In the genomic region with DNA sequence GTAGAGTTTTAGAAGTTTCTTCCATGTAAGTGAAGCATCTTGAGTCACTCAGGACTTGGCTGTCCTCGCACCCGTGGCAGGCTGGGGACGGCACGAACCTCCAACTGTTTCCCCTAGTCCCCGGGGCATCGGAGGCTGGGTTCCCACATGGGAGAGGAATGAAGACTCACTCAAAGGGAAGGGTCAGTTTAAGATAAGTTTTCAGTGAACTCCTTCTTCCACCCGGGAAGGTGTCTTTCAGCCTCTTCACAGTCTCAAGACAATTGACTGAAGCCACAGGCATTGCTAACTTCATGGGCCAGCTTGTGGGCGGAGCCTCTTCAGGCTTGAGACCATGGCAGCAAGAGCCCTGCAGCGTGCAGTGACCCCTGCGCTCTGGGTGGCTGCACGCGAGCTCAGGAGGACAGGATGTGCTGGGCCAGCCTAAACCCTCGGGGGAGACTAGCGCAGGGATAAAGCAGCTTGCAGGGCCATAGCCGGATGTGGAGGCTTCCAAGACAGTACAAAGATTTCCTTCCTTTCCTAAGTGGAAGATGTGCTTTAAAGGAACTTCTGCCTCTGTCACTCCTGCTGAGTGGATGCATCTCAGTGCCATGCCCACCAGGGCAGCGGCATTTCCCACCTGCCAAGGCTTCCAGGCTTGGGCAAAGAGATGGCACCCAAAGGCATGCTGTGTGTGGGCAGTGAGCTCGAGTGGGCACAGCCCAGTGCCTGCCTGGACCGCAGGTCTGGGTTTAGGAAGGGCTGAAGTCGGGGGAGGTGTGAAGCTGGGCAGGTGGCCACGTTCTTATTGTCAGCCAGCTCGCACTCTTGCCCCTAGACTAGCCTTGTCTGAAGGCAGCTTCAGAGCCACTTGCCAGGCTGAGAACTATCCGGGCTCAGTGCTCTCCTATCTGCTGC, we compare ENCODE assay signal across 9 cellular contexts. TPM values are rescaled to one million over a fixed set of nuclear protein-coding genes. Genes with fewer than 3 reads are reported as not detected.
DNase-seq lines count a peak whose midpoint lies in the region; ATAC-seq and TF ChIP-seq lines count a peak whose summit lies in the region.
"Had no signal": no experiment of that assay in that cellular context is flagged by ENCODE, and none has a peak within 500 bp of the region (broad histone marks: within the 10 kb centered on the region; RNA-seq: fewer than 3 reads in every experiment).

No MANE protein-coding gene starts in this region.

- H3K9ac ChIP-seq in mammary epithelial cell (ENCODE audit: insufficient read depth, low read length) = no peak overlapping the region

- no peak for TF ChIP-seq EP300 in sigmoid colon (IDR thresholded peaks at IDR 0.05)

- DNase-seq in NCI-H69 (lab: John Stamatoyannopoulos, UW) = peak; percentile 38
- DNase-seq in glomerular visceral epithelial cell (ENCODE audit: extremely low spot score) = peak; percentile 23
- DNase-seq in sigmoid colon = no peak
- no peak for DNase-seq in mammary epithelial cell
- DNase-seq in activated CD8-positive, alpha-beta memory T cell treated with anti-CD3 and anti-CD28 coated beads, Interleukin-2, amount 50 U/mL, for 48 hours = no peak
- DNase-seq: DMS 273 treated with DMSO at 0.1 percent for 48 hours, islet precursor cell, RPMI8226 had no signal

- no peak for ATAC-seq in HG03439 (IDR thresholded peaks at IDR 0.05; ENCODE audit: unreplicated experiment)

- no peaks in the 10 kb centered on the region for H3K79me2 ChIP-seq in mammary epithelial cell (ENCODE audit: insufficient read depth, low read length)

- no peak for TF ChIP-seq POLR2A in sigmoid colon (IDR thresholded peaks at IDR 0.05)

- H3K27ac ChIP-seq in sigmoid colon = peak overlapping the region; percentile 55 to 85 (median 68)
- no peak overlapping the region for H3K27ac ChIP-seq in mammary epithelial cell (ENCODE audit: insufficient read depth, low read depth, low read length)

- peaks cover 0 to 30% (median 24%) of the 10 kb centered on the region in 4 donors for H3K4me1 ChIP-seq in sigmoid colon
- H3K4me1 ChIP-seq in mammary epithelial cell (ENCODE audit: insufficient read depth, low read length) = no peaks in the 10 kb centered on the region

- intact Hi-C loops in sigmoid colon (cut with DNase I) = no loop called here
- intact Hi-C loops in mammary epithelial cell (cut with micrococcal nuclease) = no loop called here

- H3K4me2 ChIP-seq in mammary epithelial cell (ENCODE audit: insufficient read depth, low read depth, low read length) = no peak overlapping the region

- no TSS peak for BruUV-seq in mammary epithelial cell (replicated peaks; lab: Mats Ljungman, UMichigan)

- no peaks in the 10 kb centered on the region for H4K20me1 ChIP-seq in mammary epithelial cell (ENCODE audit: insufficient read depth, low read length)

- TF ChIP-seq CTCF in sigmoid colon (IDR thresholded peaks at IDR 0.05) (no peak), mammary epithelial cell (conservative IDR thresholded peaks at IDR 0.05 in 1 of 2, IDR thresholded peaks at IDR 0.05 in 1 of 2; ENCODE audit: extremely low read depth in 1 of 2, insufficient read depth in 1 of 2, low read depth in 1 of 2, low read length in 2 of 2) (no peak)

- WGBS in sigmoid colon, 2 donors = 86 to 89% methylated on average over 22 of the region's 22 CpGs
- 67% methylated on average over 17 of the region's 22 CpGs for WGBS in mammary epithelial cell (ENCODE audit: low coverage, missing lambda C conversion rate)

- CTCF ChIA-PET in mammary epithelial cell (lab: Charles Lee; ENCODE audit: low non-redundant PET) = no interaction called here

- in situ Hi-C loops in mammary epithelial cell (cut with MboI; ENCODE audit: low sequenced_read_pairs in 2 of 2) = no loop called here

- H3K36me3 ChIP-seq in sigmoid colon (peaks cover 0 to 69% (median 18%) of the 10 kb centered on the region in 4 donors), mammary epithelial cell (ENCODE audit: insufficient read depth, low read length) (no peaks in the 10 kb centered on the region)

- no peaks in the 10 kb centered on the region for H3K27me3 ChIP-seq in sigmoid colon
- no peaks in the 10 kb centered on the region for H3K27me3 ChIP-seq in mammary epithelial cell (ENCODE audit: insufficient read depth, low read length)

- H3K4me3 ChIP-seq in sigmoid colon (no peak overlapping the region), mammary epithelial cell (replicated peaks in 1 of 3; ENCODE audit: insufficient read depth in 1 of 3, low read depth in 2 of 3, low read length in 3 of 3) (no peak overlapping the region)

- H3K9me3 ChIP-seq in sigmoid colon = no peaks in the 10 kb centered on the region
- H3K9me3 ChIP-seq in mammary epithelial cell (replicated peaks; ENCODE audit: insufficient read depth, low read length) = no peaks in the 10 kb centered on the region

- dilution Hi-C loops in mammary epithelial cell (cut with HindIII; ENCODE audit: low sequenced_read_pairs) = loop anchor here (5.0 kb wide), 3 partner anchors 46 to 104 kb away; no protein-coding TSS in a partner anchor

- H2AFZ ChIP-seq in mammary epithelial cell (ENCODE audit: low read depth, low read length) = no peak overlapping the region

RNA-seq across cellular contexts. Expression of a gene that starts 32.9 kb away (rescaled TPM):
- total RNA-seq in sigmoid colon = 10 to 100 TPM; 15.1 to 28.0 (median 18.5) TPM
- 10 to 100 TPM; 13.2 to 46.3 (median 19.4) TPM for polyA plus RNA-seq in sigmoid colon
- total RNA-seq in mammary epithelial cell = 10 to 100 TPM; 18.2 to 35.2 TPM
- polyA plus RNA-seq in mammary epithelial cell = 21.8 TPM
- 35.6 TPM for polyA minus RNA-seq in mammary epithelial cell

RNA-seq across cellular contexts. Expression of a gene that starts 36.9 kb away (rescaled TPM):
- total RNA-seq in sigmoid colon (1 to 10 TPM; 5.9 to 9.6 (median 7.9) TPM), mammary epithelial cell (under 1 TPM; under 0.01 to 0.07 TPM)
- polyA plus RNA-seq in sigmoid colon (1 to 10 TPM in 2 of 3 donors, under 1 TPM in 1; 0.69 to 2.7 (median 1.2) TPM), mammary epithelial cell (0.02 TPM)
- 0.47 TPM for polyA minus RNA-seq in mammary epithelial cell

RNA-seq across cellular contexts. Expression of a gene that starts 56.6 kb away (rescaled TPM):
- total RNA-seq in sigmoid colon = 10 to 100 TPM in 3 of 4 donors, 1 to 10 TPM in 1; 6.1 to 38.8 (median 24.4) TPM
- 100 to 1,000 TPM in 1 of 3 donors, 10 to 100 TPM in 2; 15.6 to 127 (median 25.0) TPM for polyA plus RNA-seq in sigmoid colon
- 10 to 100 TPM; 13.3 to 52.0 TPM for total RNA-seq in mammary epithelial cell
- polyA plus RNA-seq in mammary epithelial cell = 56.2 TPM
- polyA minus RNA-seq in mammary epithelial cell = 14.6 TPM

Comparison
In these comparisons a context has a peak if more than half of its experiments do, and no peak if none do; other contexts are left out.
1. DNase-seq: peak in NCI-H69 (single experiment) and glomerular visceral epithelial cell (single experiment); none in sigmoid colon (single experiment), mammary epithelial cell (single experiment) and activated CD8-positive, alpha-beta memory T cell treated with anti-CD3 and anti-CD28 coated beads, Interleukin-2, amount 50 U/mL, for 48 hours (single experiment).
2. RNA of a gene that starts 36.9 kb away (total RNA-seq): 5.9 to 9.6 TPM in sigmoid colon; under 0.01 to 0.07 TPM in mammary epithelial cell; every median in the first group is over 4 times any median in the second.